In genomic region chr3:36908647-36909180, GRCh38 we compare ENCODE assay signal across 10 cellular contexts. TPM values are rescaled to one million over a fixed set of nuclear protein-coding genes. Genes with fewer than 3 reads are reported as not detected.
A peak's percentile ranks its signal among the peaks of the same experiment; 100 is the strongest.
DNase-seq lines count a peak whose midpoint lies in the region; TF ChIP-seq lines count a peak whose summit lies in the region.
"Had no signal": no experiment of that assay in that cellular context is flagged by ENCODE, and none has a peak within 500 bp of the region (broad histone marks: within the 10 kb centered on the region; RNA-seq: fewer than 3 reads in every experiment).

No MANE protein-coding gene starts in this region.

- H3K27ac ChIP-seq in PC-9 (no peak overlapping the region; the same call in 1 of the 2 replicates), rectal smooth muscle tissue (ENCODE audit: low read depth, low read length) (peak overlapping the region; percentile 38)
- H3K27ac ChIP-seq: cardiac muscle cell had no signal

- H3K9me2 ChIP-seq in PC-9 (ENCODE audit: insufficient read depth), result no peaks in the 10 kb centered on the region

- H3K4me1 ChIP-seq in PC-9 (replicated peaks; ENCODE audit: insufficient read depth) (peaks cover 16% of the 10 kb centered on the region; the same call in 1 of the 2 replicates), rectal smooth muscle tissue (ENCODE audit: control insufficient read depth, insufficient read depth, low read length) (no peaks in the 10 kb centered on the region)

- H3K36me3 ChIP-seq in GM06990 (ENCODE audit: control insufficient read depth, insufficient read depth, low read length) (no peaks in the 10 kb centered on the region; the same call in 1 of the 2 replicates), PC-9 (ENCODE audit: low read depth) (no peaks in the 10 kb centered on the region), rectal smooth muscle tissue (ENCODE audit: control insufficient read depth, insufficient read depth, low read length) (no peaks in the 10 kb centered on the region)
- H3K36me3 ChIP-seq: cardiac muscle cell had no signal

- DNase-seq in GM06990 (ENCODE audit: extremely low read depth, insufficient read length) (no peak), PC-9 (no peak), epithelial cell of proximal tubule (ENCODE audit: low read depth) (no peak), HUDEP-2 (lab: John Stamatoyannopoulos, UW; ENCODE audit: unreplicated experiment in 76 of 76) (no peak), NCI-H524 treated with DMSO at 0.1 percent for 48 hours (lab: John Stamatoyannopoulos, UW) (no peak), KG1 (lab: John Stamatoyannopoulos, UW) (no peak), Ammon's horn (ENCODE audit: low spot score) (no peak)
- DNase-seq: mesendoderm had no signal

- peaks cover 4% of the 10 kb centered on the region; the same call in 1 of the 2 replicates for H3F3A ChIP-seq in PC-9 (ENCODE audit: insufficient read depth, low read depth)

- CTCF ChIA-PET in PC-9 (lab: Charles Lee), result no interaction called here

- peak overlapping the region; percentile 33 for H3K9ac ChIP-seq in rectal smooth muscle tissue (ENCODE audit: low read length)

- TF ChIP-seq CTCF in GM06990 (IDR thresholded peaks at IDR 0.05; ENCODE audit: insufficient read depth, low read length, poor library complexity, severe bottlenecking) (no peak), PC-9 (conservative IDR thresholded peaks at IDR 0.05) (no peak), epithelial cell of proximal tubule (conservative IDR thresholded peaks at IDR 0.05; ENCODE audit: low read depth, low read length) (no peak)

- peak overlapping the region; percentile 92 for H3K4me2 ChIP-seq in PC-9

- POLR2A ChIA-PET in PC-9 (lab: Charles Lee; ENCODE audit: unreplicated experiment), result interaction anchor here (0.5 kb wide), 1 partner anchor 83 kb away, joined by 10 read pairs; no protein-coding TSS in a partner anchor

- H3K27me3 ChIP-seq in GM06990 (replicated peaks; ENCODE audit: control insufficient read depth, insufficient read depth, low read length) (no peaks in the 10 kb centered on the region), PC-9 (ENCODE audit: insufficient read depth, low read depth) (no peaks in the 10 kb centered on the region), rectal smooth muscle tissue (ENCODE audit: control insufficient read depth, insufficient read depth, low read length) (no peaks in the 10 kb centered on the region)
- H3K27me3 ChIP-seq: cardiac muscle cell had no signal

- intact Hi-C loops in PC-9 (cut with micrococcal nuclease; ENCODE audit: unreplicated experiment), result no loop called here

- no peaks in the 10 kb centered on the region for H4K20me1 ChIP-seq in PC-9 (ENCODE audit: insufficient read depth)

- no peaks in the 10 kb centered on the region for H3K9me3 ChIP-seq in PC-9 (ENCODE audit: insufficient read depth, low read depth)

- H3K4me3 ChIP-seq in GM06990 (replicated peaks; ENCODE audit: low read depth, low read length) (peak overlapping the region; percentile 79), PC-9 (peak overlapping the region; percentile 61; the same call in 1 of the 2 replicates), epithelial cell of proximal tubule (ENCODE audit: low read depth, low read length) (peak overlapping the region; percentile 63), rectal smooth muscle tissue (ENCODE audit: low read length) (peak overlapping the region; percentile 70)
- H3K4me3 ChIP-seq: cardiac muscle cell had no signal

- H3K79me2 ChIP-seq in PC-9 (ENCODE audit: low read depth), result no peaks in the 10 kb centered on the region

- H2AFZ ChIP-seq in PC-9, result peak overlapping the region; percentile 86

- no TSS peak for BruUV-seq in PC-9 (replicated peaks; lab: Mats Ljungman, UMichigan)

RNA-seq across cellular contexts. Expression of gene TRANK1, which starts 36.1 kb away (rescaled TPM):
- total RNA-seq in PC-9 (2021) (8.9 and 12.1 TPM in 2 replicates), epithelial cell of proximal tubule (2.0 and 3.7 TPM in 2 replicates)
